ENCODE assay signal across 8 cellular contexts in genomic region chr6:83065511-83066192, GRCh38. TPM values are rescaled to one million over a fixed set of nuclear protein-coding genes. Genes with fewer than 3 reads are reported as not detected.
DNase-seq lines count a peak whose midpoint lies in the region; ATAC-seq and TF ChIP-seq lines count a peak whose summit lies in the region.

TSS of gene UBE3D (minus strand) at chr6:83065841. CDS start at chr6:83065718, 123 bp downstream.

- H3K4me3 Mint-ChIP-seq in activated T-cell treated with anti-CD3 and anti-CD28 coated beads, Interleukin-2, amount 50 U/mL, for 72 hours, result peak within 1 kb of the TSS; percentile 91 to 93
- peak within 1 kb of the TSS; percentile 87 for H3K4me3 Mint-ChIP-seq in natural killer cell treated with Interleukin-12 subunit alpha and Interleukin-12 subunit beta and Interleukin-15 and Interleukin-18, amount 100 ng/mL, for 72 hours

- H3K9ac ChIP-seq in HUES6 (ENCODE audit: low read length), result peak within 1 kb of the TSS; percentile 81
- H3K9ac ChIP-seq in fibroblast of lung (ENCODE audit: insufficient read depth, low read length), result peak within 1 kb of the TSS; percentile 48

- H3K4me3 ChIP-seq in HUES6 (ENCODE audit: low read depth, low read length) (peak within 1 kb of the TSS; percentile 81), PC-9 (peak within 1 kb of the TSS; percentile 82), fibroblast of lung (replicated peaks in 1 of 4; ENCODE audit: control extremely low read depth in 1 of 4, insufficient read depth in 1 of 4, low read depth in 3 of 4, low read length in 4 of 4) (peak within 1 kb of the TSS; percentile 58 to 93 (median 77))

- intact Hi-C loops in PC-9 (cut with micrococcal nuclease; ENCODE audit: unreplicated experiment), result loop anchor here (2.0 to 10.0 kb wide), 4 partner anchors 127 to 817 kb away; partner anchors contain the start of genes PGM3 and RWDD2A

- H3K27ac Mint-ChIP-seq in activated T-cell treated with anti-CD3 and anti-CD28 coated beads, Interleukin-2, amount 50 U/mL, for 72 hours, result peak within 1 kb of the TSS; percentile 14
- peak within 1 kb of the TSS; percentile 51 to 73 for H3K27ac Mint-ChIP-seq in natural killer cell treated with Interleukin-12 subunit alpha and Interleukin-12 subunit beta and Interleukin-15 and Interleukin-18, amount 100 ng/mL, for 72 hours

- H3K9me2 ChIP-seq in PC-9 (ENCODE audit: insufficient read depth), result no peaks in the 10 kb centered on the region

- H3K27me3 ChIP-seq in HUES6 (ENCODE audit: control insufficient read depth, insufficient read depth, low read length), result no peaks in the 10 kb centered on the region
- no peaks in the 10 kb centered on the region for H3K27me3 ChIP-seq in PC-9 (ENCODE audit: insufficient read depth, low read depth)
- H3K27me3 ChIP-seq in fibroblast of lung (ENCODE audit: control insufficient read depth, insufficient read depth, low read length), result no peaks in the 10 kb centered on the region

- DNase-seq in DMS53 (lab: John Stamatoyannopoulos, UW), result peak; percentile 87
- DNase-seq in PC-9, result peak; percentile 41 to 82
- peak; percentile 94 to 97 for DNase-seq in activated T-cell treated with anti-CD3 and anti-CD28 coated beads, Interleukin-2, amount 50 U/mL, for 72 hours
- peak; percentile 71 to 83 for DNase-seq in fibroblast of lung (ENCODE audit: low read depth in 2 of 2)
- peak; percentile 94 for DNase-seq in natural killer cell treated with Interleukin-12 subunit alpha and Interleukin-12 subunit beta and Interleukin-15 and Interleukin-18, amount 100 ng/mL, for 72 hours (ENCODE audit: low spot score)
- DNase-seq in stimulated activated naive CD4-positive, alpha-beta T cell treated with Interleukin-2 at 50 U/mL for 16 hours (lab: John Stamatoyannopoulos, UW), result peak; percentile 90

- 0 out of 2 replicates have a peak, but pooled peaks cover 3% of the 10 kb centered on the region for H3K36me3 ChIP-seq in HUES6 (ENCODE audit: control insufficient read depth, insufficient read depth, low read length)
- no peaks in the 10 kb centered on the region for H3K36me3 ChIP-seq in PC-9 (ENCODE audit: low read depth)
- no peaks in the 10 kb centered on the region for H3K36me3 ChIP-seq in fibroblast of lung (ENCODE audit: control insufficient read depth, insufficient read depth, low read length)

- H3K4me2 ChIP-seq in PC-9 (peak within 1 kb of the TSS; percentile 88), fibroblast of lung (ENCODE audit: extremely low read depth, insufficient read depth, low read length) (peak within 1 kb of the TSS; percentile 80)

- peaks cover 9% of the 10 kb centered on the region for H3F3A ChIP-seq in PC-9 (ENCODE audit: insufficient read depth, low read depth)

- no peaks in the 10 kb centered on the region for H3K9me3 Mint-ChIP-seq in activated T-cell treated with anti-CD3 and anti-CD28 coated beads, Interleukin-2, amount 50 U/mL, for 72 hours
- H3K9me3 Mint-ChIP-seq in natural killer cell treated with Interleukin-12 subunit alpha and Interleukin-12 subunit beta and Interleukin-15 and Interleukin-18, amount 100 ng/mL, for 72 hours, result no peaks in the 10 kb centered on the region

- H3K4me1 Mint-ChIP-seq in activated T-cell treated with anti-CD3 and anti-CD28 coated beads, Interleukin-2, amount 50 U/mL, for 72 hours (ENCODE audit: low read depth), result peaks cover 54% of the 10 kb centered on the region
- peaks cover 29 to 31% of the 10 kb centered on the region in 2 donors for H3K4me1 Mint-ChIP-seq in natural killer cell treated with Interleukin-12 subunit alpha and Interleukin-12 subunit beta and Interleukin-15 and Interleukin-18, amount 100 ng/mL, for 72 hours (ENCODE audit: low read depth in 2 of 2)

- TF ChIP-seq CTCF in PC-9 (conservative IDR thresholded peaks at IDR 0.05), result peak; percentile 82
- peak; percentile 77 to 86 for TF ChIP-seq CTCF in fibroblast of lung (conservative IDR thresholded peaks at IDR 0.05 in 1 of 2, IDR thresholded peaks at IDR 0.05 in 1 of 2; ENCODE audit: low read depth in 1 of 2, low read length in 2 of 2)

- CTCF ChIA-PET in PC-9 (lab: Charles Lee), result interaction anchor here (0.6 to 1.2 kb wide), 5 partner anchors 448 to 865 kb away, joined by 3 to 12 read pairs (median 4); no protein-coding TSS in a partner anchor

- 0 out of 2 replicates have a peak within 1 kb of the TSS, but pooled peaks have one; percentile 38 for H3K27ac ChIP-seq in HUES6 (ENCODE audit: low read depth, low read length)
- no peak within 1 kb of the TSS for H3K27ac ChIP-seq in PC-9
- peak within 1 kb of the TSS; percentile 30 for H3K27ac ChIP-seq in fibroblast of lung (ENCODE audit: insufficient read depth, low read length)

- no peaks in the 10 kb centered on the region for H3K9me3 ChIP-seq in HUES6 (ENCODE audit: control insufficient read depth, insufficient read depth, low read depth, low read length)
- no peaks in the 10 kb centered on the region for H3K9me3 ChIP-seq in PC-9 (ENCODE audit: insufficient read depth, low read depth)
- no peaks in the 10 kb centered on the region for H3K9me3 ChIP-seq in fibroblast of lung (ENCODE audit: control insufficient read depth, insufficient read depth, low read depth, low read length)

- H2AFZ ChIP-seq in PC-9, result peak within 1 kb of the TSS; percentile 96
- peak within 1 kb of the TSS; percentile 77 for H2AFZ ChIP-seq in fibroblast of lung (ENCODE audit: low read length)

- BruUV-seq in PC-9 (replicated peaks; lab: Mats Ljungman, UMichigan), result no TSS peak

- H3K4me1 ChIP-seq in HUES6 (ENCODE audit: control insufficient read depth, insufficient read depth, low read length), result peaks cover 22% of the 10 kb centered on the region
- peaks cover 12% of the 10 kb centered on the region for H3K4me1 ChIP-seq in PC-9 (replicated peaks; ENCODE audit: insufficient read depth)
- H3K4me1 ChIP-seq in fibroblast of lung (ENCODE audit: control insufficient read depth, extremely low read depth, insufficient read depth, low read length), result no peaks in the 10 kb centered on the region

- H3K79me2 ChIP-seq in PC-9 (ENCODE audit: low read depth), result peaks cover 28% of the 10 kb centered on the region
- peaks cover 8% of the 10 kb centered on the region for H3K79me2 ChIP-seq in fibroblast of lung (ENCODE audit: control insufficient read depth, insufficient read depth, low read length)

- POLR2A ChIA-PET in PC-9 (lab: Charles Lee; ENCODE audit: unreplicated experiment), result no interaction called here

- no peaks in the 10 kb centered on the region for H3K36me3 Mint-ChIP-seq in activated T-cell treated with anti-CD3 and anti-CD28 coated beads, Interleukin-2, amount 50 U/mL, for 72 hours (ENCODE audit: insufficient read depth in 2 of 2)
- no peaks in the 10 kb centered on the region for H3K36me3 Mint-ChIP-seq in natural killer cell treated with Interleukin-12 subunit alpha and Interleukin-12 subunit beta and Interleukin-15 and Interleukin-18, amount 100 ng/mL, for 72 hours

- no peaks in the 10 kb centered on the region for H3K27me3 Mint-ChIP-seq in activated T-cell treated with anti-CD3 and anti-CD28 coated beads, Interleukin-2, amount 50 U/mL, for 72 hours (ENCODE audit: low read depth)
- H3K27me3 Mint-ChIP-seq in natural killer cell treated with Interleukin-12 subunit alpha and Interleukin-12 subunit beta and Interleukin-15 and Interleukin-18, amount 100 ng/mL, for 72 hours, result no peaks in the 10 kb centered on the region

- peak; percentile 63 for ATAC-seq in GM21423 (IDR thresholded peaks at IDR 0.05; ENCODE audit: unreplicated experiment)
- ATAC-seq in activated T-cell treated with anti-CD3 and anti-CD28 coated beads, Interleukin-2, amount 50 U/mL, for 72 hours (replicated peaks in 1 of 2), result peak; percentile 78
- peak; percentile 87 to 90 for ATAC-seq in natural killer cell treated with Interleukin-12 subunit alpha and Interleukin-12 subunit beta and Interleukin-15 and Interleukin-18, amount 100 ng/mL, for 72 hours

- H4K20me1 ChIP-seq in PC-9 (ENCODE audit: insufficient read depth) (no peaks in the 10 kb centered on the region), fibroblast of lung (ENCODE audit: control insufficient read depth, extremely low read depth, insufficient read depth, low read length) (no peaks in the 10 kb centered on the region)

RNA-seq across cellular contexts. Expression of gene UBE3D, which starts in this region (rescaled TPM):
- total RNA-seq in PC-9 (2021) (5.5 and 6.0 TPM in 2 replicates), fibroblast of lung (5.6 and 6.7 TPM in 2 replicates)
- total RNA-seq in activated T-cell treated with anti-CD3 and anti-CD28 coated beads, Interleukin-2, amount 50 U/mL, for 72 hours, result 1 to 10 TPM; 5.3 to 6.6 TPM
- polyA plus RNA-seq in fibroblast of lung, result 2.8 and 3.6 TPM in 2 replicates
- 2.1 and 2.7 TPM in 2 replicates for polyA plus RNA-seq in fibroblast of lung (2012)
- 0.33 TPM in 1 of 2 replicates, not detected in the other for polyA minus RNA-seq in fibroblast of lung (ENCODE audit: low replicate concordance)
- 10 to 100 TPM in 1 of 2 donors, 1 to 10 TPM in 1; 6.0 to 11.9 TPM for total RNA-seq in natural killer cell treated with Interleukin-12 subunit alpha and Interleukin-12 subunit beta and Interleukin-15 and Interleukin-18, amount 100 ng/mL, for 72 hours
